15 cellular contexts compared by ENCODE assay signal in genomic region chr7:75992083-75992755, GRCh38. TPM values are rescaled to one million over a fixed set of nuclear protein-coding genes. Genes with fewer than 3 reads are reported as not detected.
DNase-seq lines count a peak whose midpoint lies in the region; TF ChIP-seq lines count a peak whose summit lies in the region.
"Had no signal": no experiment of that assay in that cellular context is flagged by ENCODE, and none has a peak within 500 bp of the region (broad histone marks: within the 10 kb centered on the region; RNA-seq: fewer than 3 reads in every experiment).

No MANE protein-coding gene starts in this region.

- H3K9ac ChIP-seq in adipocyte (ENCODE audit: low read length) = peak overlapping the region; percentile 7

- TF ChIP-seq POLR2A in esophagus squamous epithelium (IDR thresholded peaks at IDR 0.05) = no peak

- peak overlapping the region; percentile 5 to 67 (median 29) for H3K27ac ChIP-seq in esophagus squamous epithelium
- H3K27ac ChIP-seq in neutrophil = peak overlapping the region; percentile 21
- peak overlapping the region; percentile 96 to 99 for H3K27ac ChIP-seq in tibial artery
- H3K27ac ChIP-seq: SJSA1 had no signal

- H3K4me1 ChIP-seq in adipocyte (ENCODE audit: control insufficient read depth, insufficient read depth, low read length) (peaks cover 39% of the 10 kb centered on the region), esophagus squamous epithelium (peaks cover 16 to 53% (median 24%) of the 10 kb centered on the region in 3 donors), neutrophil (ENCODE audit: control insufficient read depth in 1 of 2, insufficient read depth in 1 of 2, low read depth in 1 of 2, low read length in 1 of 2) (peaks cover 35 to 39% of the 10 kb centered on the region in 2 experiments), tibial artery (peaks cover 4 to 56% (median 38%) of the 10 kb centered on the region in 4 donors)

- WGBS in esophagus squamous epithelium, 2 donors = 91 to 100% methylated on average over 1 to 15 of the region's 20 CpGs

- DNase-seq in adipocyte (ENCODE audit: low read depth) (no peak), esophagus squamous epithelium (lab: John Stamatoyannopoulos, UW) (no peak), tibial artery (peak in 1 of 2 donors; percentile 79), NCI-H226 (no peak), DMS79 treated with DMSO at 0.1 percent for 48 hours (lab: John Stamatoyannopoulos, UW) (no peak), SIG-M5 (lab: John Stamatoyannopoulos, UW) (no peak)
- DNase-seq: activated CD4-positive, alpha-beta T cell treated with anti-CD3 and anti-CD28 coated beads, Interleukin-2, amount 10 ng/mL, durations not matched to agents 24 days and 14 days; activated gamma-delta T cell treated with Interleukin-2 at 50 U/mL for 16 hours; GF-D8; hippocampal formation; Karpas-422; NCI-H1092 treated with DMSO at 0.1 percent for 48 hours; NCI-H524 had no signal

- TF ChIP-seq CTCF in esophagus squamous epithelium (IDR thresholded peaks at IDR 0.05) (no peak), neutrophil (IDR thresholded peaks at IDR 0.05) (no peak), tibial artery (IDR thresholded peaks at IDR 0.05) (no peak)

- no peaks in the 10 kb centered on the region for H3K9me3 ChIP-seq in adipocyte (ENCODE audit: control insufficient read depth, low read length)
- H3K9me3 ChIP-seq in esophagus squamous epithelium = no peaks in the 10 kb centered on the region
- H3K9me3 ChIP-seq in neutrophil = no peaks in the 10 kb centered on the region
- no peaks in the 10 kb centered on the region for H3K9me3 ChIP-seq in tibial artery
- H3K9me3 ChIP-seq: SJSA1 had no signal

- intact Hi-C loops in esophagus squamous epithelium (cut with DNase I) = no loop called here
- intact Hi-C loops in tibial artery (cut with DNase I; ENCODE audit: low total_unique reads) = no loop called here

- peaks cover 15% of the 10 kb centered on the region for H3K36me3 ChIP-seq in adipocyte (ENCODE audit: control insufficient read depth, insufficient read depth, low read length, severe bottlenecking)
- H3K36me3 ChIP-seq in esophagus squamous epithelium = peaks cover 5 to 34% (median 8%) of the 10 kb centered on the region in 3 donors
- H3K36me3 ChIP-seq in neutrophil = peaks cover 41% of the 10 kb centered on the region
- H3K36me3 ChIP-seq in tibial artery = peaks cover 6 to 24% (median 19%) of the 10 kb centered on the region in 3 donors

- H3K27me3 ChIP-seq in adipocyte (replicated peaks; ENCODE audit: control insufficient read depth, insufficient read depth, low read length) (no peaks in the 10 kb centered on the region), esophagus squamous epithelium (no peaks in the 10 kb centered on the region), neutrophil (no peaks in the 10 kb centered on the region), tibial artery (no peaks in the 10 kb centered on the region)
- H3K27me3 ChIP-seq: SJSA1 had no signal

- no peak overlapping the region for H3K4me3 ChIP-seq in adipocyte (ENCODE audit: low read length)
- H3K4me3 ChIP-seq in esophagus squamous epithelium = no peak overlapping the region
- H3K4me3 ChIP-seq in neutrophil (ENCODE audit: low read depth in 1 of 2, low read length in 1 of 2) = no peak overlapping the region
- H3K4me3 ChIP-seq in tibial artery = no peak overlapping the region
- H3K4me3 ChIP-seq: SJSA1 had no signal

RNA-seq across cellular contexts. Expression of gene TMEM120A, which starts 2.2 kb away (rescaled TPM):
- total RNA-seq in esophagus squamous epithelium = 10 to 100 TPM; 14.4 to 53.9 (median 20.1) TPM

RNA-seq across cellular contexts. Expression of gene STYXL1, which starts 55.6 kb away (rescaled TPM):
- total RNA-seq in esophagus squamous epithelium = 10 to 100 TPM; 19.3 to 45.7 (median 32.2) TPM

RNA-seq across cellular contexts. Expression of gene MDH2, which starts 55.7 kb away (rescaled TPM):
- total RNA-seq in esophagus squamous epithelium = 100 to 1,000 TPM in 3 of 4 donors, 10 to 100 TPM in 1; 92.5 to 160 (median 131) TPM

Comparison
In these comparisons a context has a peak if more than half of its experiments do, and no peak if none do; other contexts are left out.
1. H3K27ac ChIP-seq: peak in every context shown above with its lines; median percentile 98 in tibial artery; 29 in esophagus squamous epithelium; 21 in neutrophil.